In the genomic region with DNA sequence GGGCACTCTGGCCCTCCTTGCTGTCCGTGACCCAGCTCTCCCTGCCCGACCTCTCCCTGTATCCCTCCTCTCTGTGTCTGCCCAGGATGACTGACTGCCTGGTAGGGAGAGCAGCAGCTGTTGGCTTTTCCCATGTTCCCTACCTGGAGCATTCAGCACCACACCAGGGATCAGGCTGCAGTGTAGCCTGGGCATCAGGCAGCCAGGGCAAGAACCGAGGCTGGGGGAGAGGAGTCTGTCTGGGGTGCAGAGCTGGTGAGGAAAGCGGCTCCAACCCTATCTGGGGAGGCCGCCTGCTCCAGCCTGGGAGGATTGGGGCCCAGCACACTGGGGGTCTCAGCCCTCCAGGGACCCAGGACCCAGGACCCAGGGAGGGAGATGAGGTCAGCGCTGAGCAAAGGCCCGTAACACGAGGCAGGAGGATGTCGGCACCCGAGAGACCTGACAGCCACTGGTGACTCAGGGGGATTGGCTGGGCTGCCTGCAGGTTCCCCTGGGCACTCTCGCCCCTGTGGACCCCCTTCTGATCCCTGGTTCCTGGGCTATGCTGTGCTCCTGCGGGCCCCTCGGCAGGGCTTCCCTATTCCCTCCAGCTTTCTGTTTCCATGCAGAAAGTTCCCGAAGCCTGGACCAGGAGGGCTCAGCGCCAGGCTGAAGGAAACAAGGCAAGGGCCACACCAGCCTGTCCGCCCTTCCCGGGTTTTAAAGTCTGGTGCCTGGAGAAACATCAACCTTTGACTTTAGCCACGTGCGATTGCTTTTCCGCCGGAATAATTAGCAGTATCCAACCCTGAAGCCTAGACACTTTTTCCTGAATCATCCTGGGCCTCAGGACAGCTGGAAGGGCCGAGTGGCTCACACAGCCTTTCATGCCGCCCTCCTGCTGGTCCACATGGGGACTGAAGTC, we compare ENCODE assay signal across 1 cellular context.
TF ChIP-seq lines count a peak whose summit lies in the region.

No MANE protein-coding gene starts in this region.

TF ChIP-seq in SK-N-SH treated with all-trans-retinoic acid at 6 μM for 48 hours, 23 proteins besides CTCF, POLR2A, EP300 and RAD21:
- TF ChIP-seq, protein P1, sequence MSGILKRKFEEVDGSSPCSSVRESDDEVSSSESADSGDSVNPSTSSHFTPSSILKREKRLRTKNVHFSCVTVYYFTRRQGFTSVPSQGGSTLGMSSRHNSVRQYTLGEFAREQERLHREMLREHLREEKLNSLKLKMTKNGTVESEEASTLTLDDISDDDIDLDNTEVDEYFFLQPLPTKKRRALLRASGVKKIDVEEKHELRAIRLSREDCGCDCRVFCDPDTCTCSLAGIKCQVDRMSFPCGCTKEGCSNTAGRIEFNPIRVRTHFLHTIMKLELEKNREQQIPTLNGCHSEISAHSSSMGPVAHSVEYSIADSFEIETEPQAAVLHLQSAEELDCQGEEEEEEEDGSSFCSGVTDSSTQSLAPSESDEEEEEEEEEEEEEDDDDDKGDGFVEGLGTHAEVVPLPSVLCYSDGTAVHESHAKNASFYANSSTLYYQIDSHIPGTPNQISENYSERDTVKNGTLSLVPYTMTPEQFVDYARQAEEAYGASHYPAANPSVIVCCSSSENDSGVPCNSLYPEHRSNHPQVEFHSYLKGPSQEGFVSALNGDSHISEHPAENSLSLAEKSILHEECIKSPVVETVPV (CRISPR knock-in tag; IDR thresholded peaks at IDR 0.05), result no peak
- TF ChIP-seq BACH2 (CRISPR knock-in tag; IDR thresholded peaks at IDR 0.05; ENCODE audit: borderline replicate concordance), result no peak
- no peak for TF ChIP-seq ARNTL (CRISPR knock-in tag; IDR thresholded peaks at IDR 0.05; ENCODE audit: borderline replicate concordance, low read depth)
- no peak for TF ChIP-seq OSR1 (CRISPR knock-in tag; IDR thresholded peaks at IDR 0.05)
- no peak for TF ChIP-seq ZFP3 (CRISPR knock-in tag; IDR thresholded peaks at IDR 0.05)
- no peak for TF ChIP-seq ISL1 (CRISPR knock-in tag; IDR thresholded peaks at IDR 0.05)
- TF ChIP-seq ZNF565 (CRISPR knock-in tag; conservative IDR thresholded peaks at IDR 0.05; ENCODE audit: low read depth), result no peak
- TF ChIP-seq, protein P2, sequence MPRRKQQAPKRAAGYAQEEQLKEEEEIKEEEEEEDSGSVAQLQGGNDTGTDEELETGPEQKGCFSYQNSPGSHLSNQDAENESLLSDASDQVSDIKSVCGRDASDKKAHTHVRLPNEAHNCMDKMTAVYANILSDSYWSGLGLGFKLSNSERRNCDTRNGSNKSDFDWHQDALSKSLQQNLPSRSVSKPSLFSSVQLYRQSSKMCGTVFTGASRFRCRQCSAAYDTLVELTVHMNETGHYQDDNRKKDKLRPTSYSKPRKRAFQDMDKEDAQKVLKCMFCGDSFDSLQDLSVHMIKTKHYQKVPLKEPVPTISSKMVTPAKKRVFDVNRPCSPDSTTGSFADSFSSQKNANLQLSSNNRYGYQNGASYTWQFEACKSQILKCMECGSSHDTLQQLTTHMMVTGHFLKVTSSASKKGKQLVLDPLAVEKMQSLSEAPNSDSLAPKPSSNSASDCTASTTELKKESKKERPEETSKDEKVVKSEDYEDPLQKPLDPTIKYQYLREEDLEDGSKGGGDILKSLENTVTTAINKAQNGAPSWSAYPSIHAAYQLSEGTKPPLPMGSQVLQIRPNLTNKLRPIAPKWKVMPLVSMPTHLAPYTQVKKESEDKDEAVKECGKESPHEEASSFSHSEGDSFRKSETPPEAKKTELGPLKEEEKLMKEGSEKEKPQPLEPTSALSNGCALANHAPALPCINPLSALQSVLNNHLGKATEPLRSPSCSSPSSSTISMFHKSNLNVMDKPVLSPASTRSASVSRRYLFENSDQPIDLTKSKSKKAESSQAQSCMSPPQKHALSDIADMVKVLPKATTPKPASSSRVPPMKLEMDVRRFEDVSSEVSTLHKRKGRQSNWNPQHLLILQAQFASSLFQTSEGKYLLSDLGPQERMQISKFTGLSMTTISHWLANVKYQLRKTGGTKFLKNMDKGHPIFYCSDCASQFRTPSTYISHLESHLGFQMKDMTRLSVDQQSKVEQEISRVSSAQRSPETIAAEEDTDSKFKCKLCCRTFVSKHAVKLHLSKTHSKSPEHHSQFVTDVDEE (CRISPR knock-in tag; IDR thresholded peaks at IDR 0.05), result no peak
- TF ChIP-seq CREB5 (CRISPR knock-in tag; IDR thresholded peaks at IDR 0.05; ENCODE audit: low read depth), result no peak
- no peak for TF ChIP-seq TCF4 (CRISPR knock-in tag; IDR thresholded peaks at IDR 0.05; ENCODE audit: borderline replicate concordance)
- no peak for TF ChIP-seq ZNF8 (CRISPR knock-in tag; IDR thresholded peaks at IDR 0.05)
- no peak for TF ChIP-seq POU6F1 (CRISPR knock-in tag; IDR thresholded peaks at IDR 0.05; ENCODE audit: borderline replicate concordance, low read depth)
- TF ChIP-seq ZNF70 (CRISPR knock-in tag; IDR thresholded peaks at IDR 0.05), result no peak
- TF ChIP-seq CSDC2 (CRISPR knock-in tag; IDR thresholded peaks at IDR 0.05), result no peak
- no peak for TF ChIP-seq PPARA (CRISPR knock-in tag; IDR thresholded peaks at IDR 0.05; ENCODE audit: borderline replicate concordance)
- no peak for TF ChIP-seq PATZ1 (CRISPR knock-in tag; IDR thresholded peaks at IDR 0.05; ENCODE audit: borderline replicate concordance)
- no peak for TF ChIP-seq ZC3H10 (CRISPR knock-in tag; IDR thresholded peaks at IDR 0.05)
